ENCODE assay signal across 8 cellular contexts in the genomic region with DNA sequence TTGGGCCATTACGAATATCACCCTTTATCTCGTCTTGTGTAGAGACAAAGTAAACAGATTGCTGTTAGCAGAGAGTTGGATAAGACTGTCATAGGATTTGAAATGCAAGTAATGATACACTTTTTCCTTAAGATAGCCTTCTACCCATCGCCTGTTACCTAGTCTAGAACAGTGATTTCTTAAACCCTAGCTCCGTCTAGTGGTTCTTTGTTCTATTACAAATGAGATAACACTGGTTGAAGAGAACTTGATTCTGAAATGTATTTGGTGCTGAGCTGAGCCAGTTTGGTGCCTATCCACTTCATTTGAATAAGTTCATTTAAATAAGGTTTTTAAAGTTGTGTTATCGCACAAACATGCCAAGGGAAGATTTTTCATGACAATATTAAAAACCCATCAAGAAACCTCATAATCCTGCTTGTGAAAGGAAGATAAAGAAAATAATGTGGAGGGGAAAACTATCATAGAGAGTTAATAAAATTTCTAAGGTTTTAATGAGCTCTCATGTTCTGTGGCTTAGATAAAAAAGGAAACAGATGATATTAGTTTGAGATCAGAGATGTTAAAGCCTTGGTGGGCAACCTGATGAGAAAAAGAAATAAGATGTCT. TPM values are rescaled to one million over a fixed set of nuclear protein-coding genes. Genes with fewer than 3 reads are reported as not detected.
DNase-seq lines count a peak whose midpoint lies in the region; ATAC-seq and TF ChIP-seq lines count a peak whose summit lies in the region.

No MANE protein-coding gene starts in this region.

- H3K9me3 ChIP-seq in PC-3 (ENCODE audit: low read length) (no peaks in the 10 kb centered on the region), mucosa of descending colon (no peaks in the 10 kb centered on the region)

- no peaks in the 10 kb centered on the region for H3K79me2 ChIP-seq in PC-3 (ENCODE audit: low read length)

- TF ChIP-seq CTCF in PC-3 (conservative IDR thresholded peaks at IDR 0.05; ENCODE audit: low read depth, low read length) (peak; percentile 91), mucosa of descending colon (IDR thresholded peaks at IDR 0.05) (no peak)

- POLR2A ChIA-PET in PC-3 (lab: Charles Lee; ENCODE audit: unreplicated experiment) = no interaction called here

- H3K27me3 ChIP-seq in PC-3 (ENCODE audit: low read length) = peaks cover 70% of the 10 kb centered on the region

- H3K36me3 ChIP-seq in PC-3 (ENCODE audit: low read depth, low read length) (no peaks in the 10 kb centered on the region), mucosa of descending colon (ENCODE audit: low read depth) (no peaks in the 10 kb centered on the region)

- H3K4me3 ChIP-seq in PC-3 (ENCODE audit: low read length) (no peak overlapping the region), mucosa of descending colon (no peak overlapping the region)

- H3K9ac ChIP-seq in PC-3 (ENCODE audit: low read length) = no peak overlapping the region

- DNase-seq in EH (ENCODE audit: low read depth) (peak; percentile 70), HuH-7.5 (ENCODE audit: low spot score) (peak; percentile 22), PC-3 (peak; percentile 83), epidermal melanocyte (ENCODE audit: insufficient read length, low spot score) (peak; percentile 50), mucosa of descending colon (no peak)
- DNase-seq in stimulated activated CD4-positive, alpha-beta T cell treated with anti-CD3 and anti-CD28 coated beads, Interleukin-2, amount 100 ng/mL, for 48 hours = no peak
- no peak for DNase-seq in effector CD8-positive, alpha-beta T cell (lab: John Stamatoyannopoulos, UW)

- CTCF ChIA-PET in PC-3 (lab: Charles Lee) = interaction anchor here (0.6 to 1.1 kb wide), 5 partner anchors 9 to 803 kb away, joined by 3 to 7 read pairs (median 6); no protein-coding TSS in a partner anchor

- H3K4me1 ChIP-seq in PC-3 (ENCODE audit: insufficient read depth, low read length) = 0 out of 2 replicates have a peak, but pooled peaks cover 4% of the 10 kb centered on the region
- no peaks in the 10 kb centered on the region for H3K4me1 ChIP-seq in mucosa of descending colon (ENCODE audit: low read depth)

- intact Hi-C loops in PC-3 (cut with micrococcal nuclease) (loop anchor here (1.0 kb wide), 3 partner anchors 551 to 728 kb away; no protein-coding TSS in a partner anchor), mucosa of descending colon (cut with DNase I, micrococcal nuclease) (loop anchor here in 1 of 2 donors (10.0 kb wide), 1 partner anchor 551 kb away; no protein-coding TSS in a partner anchor)

- BruUV-seq in PC-3 (replicated peaks; lab: Mats Ljungman, UMichigan) = no TSS peak

- H3K9me2 ChIP-seq in PC-3 (replicated peaks; ENCODE audit: low read length) = no peaks in the 10 kb centered on the region

- ATAC-seq in PC-3 (peak; percentile 60), mucosa of descending colon (peak; percentile 45), HG02588 (IDR thresholded peaks at IDR 0.05; ENCODE audit: unreplicated experiment) (no peak)

- H3K4me2 ChIP-seq in PC-3 (ENCODE audit: low read length) = no peak overlapping the region

- no peak overlapping the region for H3K27ac ChIP-seq in PC-3 (ENCODE audit: low read length)

- H2AFZ ChIP-seq in PC-3 (ENCODE audit: low read length) = no peak overlapping the region

- no peaks in the 10 kb centered on the region for H4K20me1 ChIP-seq in PC-3 (ENCODE audit: low read length)

- H3F3A ChIP-seq in PC-3 (ENCODE audit: low read length, unreplicated experiment) = no peaks in the 10 kb centered on the region

RNA-seq across cellular contexts. Expression of a gene that starts 1.5 kb away (rescaled TPM):
- total RNA-seq in PC-3 (2014; rRNA removed) (not detected in 2 replicates), mucosa of descending colon (1 to 10 TPM in 2 of 3 donors, under 1 TPM in 1; 0.81 to 1.7 (median 1.2) TPM)

Comparison
In these comparisons a context has a peak if more than half of its experiments do, and no peak if none do; other contexts are left out.
1. DNase-seq: peak in EH (single experiment), HuH-7.5 (single experiment), PC-3 (single experiment) and epidermal melanocyte (single experiment); none in mucosa of descending colon (0 of 3), stimulated activated CD4-positive, alpha-beta T cell treated with anti-CD3 and anti-CD28 coated beads, Interleukin-2, amount 100 ng/mL, for 48 hours (0 of 2) and effector CD8-positive, alpha-beta T cell (single experiment).